ENCODE assay signal across 2 cellular contexts in the genomic region with DNA sequence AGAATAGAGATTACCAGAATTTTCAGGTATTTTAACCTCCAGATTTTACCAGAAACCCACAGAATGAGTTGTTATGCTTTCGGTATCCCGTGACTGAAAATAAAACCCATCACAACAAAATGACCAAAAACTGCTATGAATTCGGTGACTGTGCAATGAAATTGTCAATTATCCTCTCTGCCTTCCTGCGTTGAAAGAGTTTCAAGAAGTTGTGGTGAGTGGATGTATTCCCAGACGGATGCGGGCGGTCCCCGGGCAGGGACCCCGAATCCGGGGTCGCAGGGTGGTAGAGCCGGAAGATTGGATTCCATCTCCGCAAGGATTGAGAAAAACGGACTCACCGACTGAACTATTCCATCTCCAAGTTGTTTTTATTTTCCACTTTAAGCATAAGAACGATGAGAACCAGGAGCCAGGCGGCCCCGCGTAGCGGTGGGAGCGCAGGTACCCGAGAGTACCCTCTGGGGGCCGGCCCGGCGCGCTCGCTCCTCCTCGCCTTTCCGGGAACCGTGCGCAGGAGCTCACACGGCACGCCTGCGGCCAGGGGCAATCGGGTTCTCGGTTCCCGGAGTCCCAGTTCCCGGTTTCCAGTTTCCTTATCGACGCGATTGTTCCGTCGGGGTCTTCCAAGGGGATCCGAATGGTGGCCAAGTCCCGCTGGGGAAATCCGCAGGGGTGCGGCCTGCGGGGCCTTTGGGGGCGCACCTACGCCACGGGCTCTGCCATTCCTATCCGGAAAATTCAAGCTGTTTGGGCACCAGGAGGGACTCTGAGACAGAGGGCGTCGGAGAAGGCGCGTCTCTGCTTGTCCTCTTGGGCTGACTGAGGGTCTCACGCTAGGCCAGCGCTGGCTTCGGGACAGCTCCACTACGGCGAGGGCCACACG.
TF ChIP-seq lines count a peak whose summit lies in the region.

No MANE protein-coding gene starts in this region.

TF ChIP-seq in IMR-90, 13 proteins besides CTCF, POLR2A, EP300 and RAD21:
- TF ChIP-seq MAZ (IDR thresholded peaks at IDR 0.05; ENCODE audit: borderline replicate concordance, low read depth, low read length) (no peak), MAFK (IDR thresholded peaks at IDR 0.05; ENCODE audit: low read depth, low read length) (no peak), BHLHE40 (IDR thresholded peaks at IDR 0.05; ENCODE audit: low read depth, low read length) (no peak), CEBPB (IDR thresholded peaks at IDR 0.05; ENCODE audit: low read depth, low read length) (no peak), RFX5 (IDR thresholded peaks at IDR 0.05; ENCODE audit: low read depth, low read length) (no peak), CHD1 (IDR thresholded peaks at IDR 0.05; ENCODE audit: low read depth, low read length) (no peak), RCOR1 (IDR thresholded peaks at IDR 0.05; ENCODE audit: insufficient replicate concordance, low read length) (no peak), SMC3 (IDR thresholded peaks at IDR 0.05; ENCODE audit: low read depth, low read length) (no peak), NFE2L2 (IDR thresholded peaks at IDR 0.05; ENCODE audit: low read depth, low read length) (no peak), FOS (IDR thresholded peaks at IDR 0.05; ENCODE audit: low read depth, low read length) (no peak)
- TF ChIP-seq, protein P1, sequence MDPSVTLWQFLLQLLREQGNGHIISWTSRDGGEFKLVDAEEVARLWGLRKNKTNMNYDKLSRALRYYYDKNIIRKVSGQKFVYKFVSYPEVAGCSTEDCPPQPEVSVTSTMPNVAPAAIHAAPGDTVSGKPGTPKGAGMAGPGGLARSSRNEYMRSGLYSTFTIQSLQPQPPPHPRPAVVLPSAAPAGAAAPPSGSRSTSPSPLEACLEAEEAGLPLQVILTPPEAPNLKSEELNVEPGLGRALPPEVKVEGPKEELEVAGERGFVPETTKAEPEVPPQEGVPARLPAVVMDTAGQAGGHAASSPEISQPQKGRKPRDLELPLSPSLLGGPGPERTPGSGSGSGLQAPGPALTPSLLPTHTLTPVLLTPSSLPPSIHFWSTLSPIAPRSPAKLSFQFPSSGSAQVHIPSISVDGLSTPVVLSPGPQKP (IDR thresholded peaks at IDR 0.05; ENCODE audit: borderline replicate concordance, low read depth, low read length): no peak
- TF ChIP-seq, protein P2, sequence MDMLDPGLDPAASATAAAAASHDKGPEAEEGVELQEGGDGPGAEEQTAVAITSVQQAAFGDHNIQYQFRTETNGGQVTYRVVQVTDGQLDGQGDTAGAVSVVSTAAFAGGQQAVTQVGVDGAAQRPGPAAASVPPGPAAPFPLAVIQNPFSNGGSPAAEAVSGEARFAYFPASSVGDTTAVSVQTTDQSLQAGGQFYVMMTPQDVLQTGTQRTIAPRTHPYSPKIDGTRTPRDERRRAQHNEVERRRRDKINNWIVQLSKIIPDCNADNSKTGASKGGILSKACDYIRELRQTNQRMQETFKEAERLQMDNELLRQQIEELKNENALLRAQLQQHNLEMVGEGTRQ (IDR thresholded peaks at IDR 0.05; ENCODE audit: low read depth, low read length): no peak
TF ChIP-seq in IMR-90: peak in this region for 0.

TF ChIP-seq in GM12878, 131 proteins besides CTCF, POLR2A, EP300 and RAD21:
- TF ChIP-seq TCF12 (IDR thresholded peaks at IDR 0.05; ENCODE audit: low read depth, low read length) (no peak), ATF7 (IDR thresholded peaks at IDR 0.05; ENCODE audit: low read depth) (no peak), NR2F1 (conservative IDR thresholded peaks at IDR 0.05) (no peak), ETV6 (conservative IDR thresholded peaks at IDR 0.05 in 1 of 2, IDR thresholded peaks at IDR 0.05 in 1 of 2; ENCODE audit: borderline replicate concordance in 1 of 2, low read depth in 1 of 2) (no peak), RFX5 (IDR thresholded peaks at IDR 0.05; ENCODE audit: low read depth, low read length) (no peak), TBL1XR1 (IDR thresholded peaks at IDR 0.05; ENCODE audit: low read depth, low read length) (no peak), BHLHE40 (IDR thresholded peaks at IDR 0.05; ENCODE audit: borderline replicate concordance in 1 of 2, low read depth in 2 of 2, low read length in 1 of 2) (no peak), SUZ12 (IDR thresholded peaks at IDR 0.05; ENCODE audit: unreplicated experiment) (no peak), RBBP5 (conservative IDR thresholded peaks at IDR 0.05) (no peak), WRNIP1 (IDR thresholded peaks at IDR 0.05; ENCODE audit: borderline replicate concordance, low read depth, low read length) (no peak), EED (IDR thresholded peaks at IDR 0.05; ENCODE audit: low read depth) (no peak), FOS (IDR thresholded peaks at IDR 0.05; ENCODE audit: borderline replicate concordance, extremely low read depth, insufficient read length) (no peak), CBFB (IDR thresholded peaks at IDR 0.05; ENCODE audit: low read depth) (no peak), CBX5 (IDR thresholded peaks at IDR 0.05; ENCODE audit: low read depth) (no peak), DPF2 (IDR thresholded peaks at IDR 0.05) (no peak), SMAD1 (IDR thresholded peaks at IDR 0.05; ENCODE audit: low read depth, partially characterized antibody) (no peak)
- TF ChIP-seq, protein P3, sequence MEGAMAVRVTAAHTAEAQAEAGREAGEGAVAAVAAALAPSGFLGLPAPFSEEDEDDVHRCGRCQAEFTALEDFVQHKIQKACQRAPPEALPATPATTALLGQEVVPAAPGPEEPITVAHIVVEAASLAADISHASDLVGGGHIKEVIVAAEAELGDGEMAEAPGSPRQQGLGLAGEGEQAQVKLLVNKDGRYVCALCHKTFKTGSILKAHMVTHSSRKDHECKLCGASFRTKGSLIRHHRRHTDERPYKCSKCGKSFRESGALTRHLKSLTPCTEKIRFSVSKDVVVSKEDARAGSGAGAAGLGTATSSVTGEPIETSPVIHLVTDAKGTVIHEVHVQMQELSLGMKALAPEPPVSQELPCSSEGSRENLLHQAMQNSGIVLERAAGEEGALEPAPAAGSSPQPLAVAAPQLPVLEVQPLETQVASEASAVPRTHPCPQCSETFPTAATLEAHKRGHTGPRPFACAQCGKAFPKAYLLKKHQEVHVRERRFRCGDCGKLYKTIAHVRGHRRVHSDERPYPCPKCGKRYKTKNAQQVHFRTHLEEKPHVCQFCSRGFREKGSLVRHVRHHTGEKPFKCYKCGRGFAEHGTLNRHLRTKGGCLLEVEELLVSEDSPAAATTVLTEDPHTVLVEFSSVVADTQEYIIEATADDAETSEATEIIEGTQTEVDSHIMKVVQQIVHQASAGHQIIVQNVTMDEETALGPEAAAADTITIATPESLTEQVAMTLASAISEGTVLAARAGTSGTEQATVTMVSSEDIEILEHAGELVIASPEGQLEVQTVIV (IDR thresholded peaks at IDR 0.05; ENCODE audit: borderline replicate concordance, partially characterized antibody): no peak
- TF ChIP-seq, protein P4, sequence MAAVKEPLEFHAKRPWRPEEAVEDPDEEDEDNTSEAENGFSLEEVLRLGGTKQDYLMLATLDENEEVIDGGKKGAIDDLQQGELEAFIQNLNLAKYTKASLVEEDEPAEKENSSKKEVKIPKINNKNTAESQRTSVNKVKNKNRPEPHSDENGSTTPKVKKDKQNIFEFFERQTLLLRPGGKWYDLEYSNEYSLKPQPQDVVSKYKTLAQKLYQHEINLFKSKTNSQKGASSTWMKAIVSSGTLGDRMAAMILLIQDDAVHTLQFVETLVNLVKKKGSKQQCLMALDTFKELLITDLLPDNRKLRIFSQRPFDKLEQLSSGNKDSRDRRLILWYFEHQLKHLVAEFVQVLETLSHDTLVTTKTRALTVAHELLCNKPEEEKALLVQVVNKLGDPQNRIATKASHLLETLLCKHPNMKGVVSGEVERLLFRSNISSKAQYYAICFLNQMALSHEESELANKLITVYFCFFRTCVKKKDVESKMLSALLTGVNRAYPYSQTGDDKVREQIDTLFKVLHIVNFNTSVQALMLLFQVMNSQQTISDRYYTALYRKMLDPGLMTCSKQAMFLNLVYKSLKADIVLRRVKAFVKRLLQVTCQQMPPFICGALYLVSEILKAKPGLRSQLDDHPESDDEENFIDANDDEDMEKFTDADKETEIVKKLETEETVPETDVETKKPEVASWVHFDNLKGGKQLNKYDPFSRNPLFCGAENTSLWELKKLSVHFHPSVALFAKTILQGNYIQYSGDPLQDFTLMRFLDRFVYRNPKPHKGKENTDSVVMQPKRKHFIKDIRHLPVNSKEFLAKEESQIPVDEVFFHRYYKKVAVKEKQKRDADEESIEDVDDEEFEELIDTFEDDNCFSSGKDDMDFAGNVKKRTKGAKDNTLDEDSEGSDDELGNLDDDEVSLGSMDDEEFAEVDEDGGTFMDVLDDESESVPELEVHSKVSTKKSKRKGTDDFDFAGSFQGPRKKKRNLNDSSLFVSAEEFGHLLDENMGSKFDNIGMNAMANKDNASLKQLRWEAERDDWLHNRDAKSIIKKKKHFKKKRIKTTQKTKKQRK (IDR thresholded peaks at IDR 0.05; ENCODE audit: low read depth, low read length): no peak
- TF ChIP-seq, protein P5, sequence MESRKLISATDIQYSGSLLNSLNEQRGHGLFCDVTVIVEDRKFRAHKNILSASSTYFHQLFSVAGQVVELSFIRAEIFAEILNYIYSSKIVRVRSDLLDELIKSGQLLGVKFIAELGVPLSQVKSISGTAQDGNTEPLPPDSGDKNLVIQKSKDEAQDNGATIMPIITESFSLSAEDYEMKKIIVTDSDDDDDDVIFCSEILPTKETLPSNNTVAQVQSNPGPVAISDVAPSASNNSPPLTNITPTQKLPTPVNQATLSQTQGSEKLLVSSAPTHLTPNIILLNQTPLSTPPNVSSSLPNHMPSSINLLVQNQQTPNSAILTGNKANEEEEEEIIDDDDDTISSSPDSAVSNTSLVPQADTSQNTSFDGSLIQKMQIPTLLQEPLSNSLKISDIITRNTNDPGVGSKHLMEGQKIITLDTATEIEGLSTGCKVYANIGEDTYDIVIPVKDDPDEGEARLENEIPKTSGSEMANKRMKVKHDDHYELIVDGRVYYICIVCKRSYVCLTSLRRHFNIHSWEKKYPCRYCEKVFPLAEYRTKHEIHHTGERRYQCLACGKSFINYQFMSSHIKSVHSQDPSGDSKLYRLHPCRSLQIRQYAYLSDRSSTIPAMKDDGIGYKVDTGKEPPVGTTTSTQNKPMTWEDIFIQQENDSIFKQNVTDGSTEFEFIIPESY (IDR thresholded peaks at IDR 0.05): no peak
